8 cellular contexts compared by ENCODE assay signal in the genomic region with DNA sequence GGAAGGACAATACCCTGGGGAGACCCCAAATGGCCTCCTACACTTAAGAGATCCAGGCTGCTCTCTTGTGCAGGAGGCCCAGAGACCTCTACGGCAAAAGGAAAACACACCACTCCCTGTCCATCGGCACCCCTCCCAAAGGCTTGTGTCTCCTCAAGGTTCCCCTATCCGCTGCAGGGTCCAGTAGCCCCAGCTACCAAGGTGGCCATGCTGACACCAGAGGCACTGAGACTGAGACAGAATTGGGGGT. TPM values are rescaled to one million over a fixed set of nuclear protein-coding genes. Genes with fewer than 3 reads are reported as not detected.
DNase-seq lines count a peak whose midpoint lies in the region; ATAC-seq, FAIRE-seq and TF ChIP-seq lines count a peak whose summit lies in the region.

No MANE protein-coding gene starts in this region.

- peaks cover 62% of the 10 kb centered on the region for H3K36me3 ChIP-seq in HAP-1 (replicated peaks)
- H3K36me3 ChIP-seq in endothelial cell of umbilical vein (ENCODE audit: control insufficient read depth in 2 of 2, extremely low read depth in 1 of 2, insufficient read depth in 2 of 2, low read length in 2 of 2) = peaks cover 20 to 28% of the 10 kb centered on the region in 2 experiments
- H3K36me3 ChIP-seq in pancreas = peaks cover 0 to 18% (median 15%) of the 10 kb centered on the region in 3 donors

- H3K9ac ChIP-seq in endothelial cell of umbilical vein (replicated peaks; ENCODE audit: extremely low read depth, insufficient read depth, low read length) = peak overlapping the region; percentile 92

- peak overlapping the region; percentile 64 for H3K4me2 ChIP-seq in endothelial cell of umbilical vein (ENCODE audit: insufficient read depth, low read length)

- DNase-seq in HAP-1 (ENCODE audit: low spot score in 2 of 2) (no peak), endothelial cell of umbilical vein (ENCODE audit: low read depth, low spot score) (no peak), pancreas (no peak), iPS-NIHi7 (ENCODE audit: extremely low spot score) (no peak), GM19240 (ENCODE audit: insufficient read length, low spot score) (no peak), KG1 (lab: John Stamatoyannopoulos, UW) (no peak)

- in situ Hi-C loops in HAP-1 (cut with MboI; ENCODE audit: low sequenced_read_pairs) = no loop called here

- no peak for FAIRE-seq in endothelial cell of umbilical vein (lab: Jason Lieb, UNC)
- no peak for FAIRE-seq in pancreas (lab: Jason Lieb, UNC)

- peak overlapping the region; percentile 83 for H3K27ac ChIP-seq in endothelial cell of umbilical vein (ENCODE audit: insufficient read depth, low read depth, low read length)
- H3K27ac ChIP-seq in pancreas = peak overlapping the region; percentile 83 to 98 (median 94)

- BruUV-seq in endothelial cell of umbilical vein (replicated peaks; lab: Mats Ljungman, UMichigan) = no TSS peak

- no peak overlapping the region for H2AFZ ChIP-seq in endothelial cell of umbilical vein (ENCODE audit: low read depth, low read length)

- 0% methylated on average over 3 of the region's 3 CpGs for WGBS in pancreas, 2 donors

- dilution Hi-C loops in endothelial cell of umbilical vein (cut with MboI; ENCODE audit: extremely low pct_ligation_motif_present, low sequenced_read_pairs) = no loop called here

- CTCF ChIA-PET in endothelial cell of umbilical vein (lab: Charles Lee) = no interaction called here

- no peak for TF ChIP-seq POLR2A in endothelial cell of umbilical vein (IDR thresholded peaks at IDR 0.05; ENCODE audit: low read depth, low read length)

- H3K27me3 ChIP-seq in HAP-1 (ENCODE audit: low read depth) = no peaks in the 10 kb centered on the region
- H3K27me3 ChIP-seq in endothelial cell of umbilical vein (ENCODE audit: control insufficient read depth in 2 of 2, insufficient read depth in 2 of 2, low read length in 2 of 2) = no peaks in the 10 kb centered on the region
- H3K27me3 ChIP-seq in pancreas = no peaks in the 10 kb centered on the region

- H3K4me1 ChIP-seq in HAP-1 = peaks cover 32% of the 10 kb centered on the region
- H3K4me1 ChIP-seq in endothelial cell of umbilical vein (ENCODE audit: control insufficient read depth, extremely low read depth, insufficient read depth, low read length) = peaks cover 48% of the 10 kb centered on the region
- H3K4me1 ChIP-seq in pancreas = peaks cover 40 to 53% (median 44%) of the 10 kb centered on the region in 3 donors

- H3K9me1 ChIP-seq in endothelial cell of umbilical vein (replicated peaks; ENCODE audit: control insufficient read depth, extremely low read depth, insufficient read depth, low read length) = no peaks in the 10 kb centered on the region

- POLR2A ChIA-PET in endothelial cell of umbilical vein (lab: Charles Lee) = interaction anchor here (1.4 to 1.5 kb wide), 2 partner anchors 15 to 24 kb away, joined by 3 read pairs; no protein-coding TSS in a partner anchor

- H3K4me3 ChIP-seq in HAP-1 (peak overlapping the region; percentile 86), endothelial cell of umbilical vein (replicated peaks in 1 of 3; ENCODE audit: insufficient read depth in 1 of 3, low read depth in 1 of 3, low read length in 3 of 3) (peak overlapping the region; percentile 7 to 89 (median 67)), pancreas (peak overlapping the region; percentile 54 to 93 (median 68))

- TF ChIP-seq CTCF in endothelial cell of umbilical vein (IDR thresholded peaks at IDR 0.05; ENCODE audit: extremely low read depth in 1 of 2, insufficient read depth in 1 of 2, low read depth in 1 of 2, low read length in 2 of 2) (no peak), pancreas (IDR thresholded peaks at IDR 0.05) (no peak)

- intact Hi-C loops in endothelial cell of umbilical vein (cut with micrococcal nuclease) (loop anchor here (1.0 to 5.0 kb wide), 2 partner anchors 28 to 32 kb away; partner anchors contain the start of genes DCTN2 and MARS1), pancreas (cut with DNase I) (no loop called here)

- H3K9me3 ChIP-seq in HAP-1 (no peaks in the 10 kb centered on the region), endothelial cell of umbilical vein (replicated peaks; ENCODE audit: control insufficient read depth, insufficient read depth, low read length) (no peaks in the 10 kb centered on the region), pancreas (no peaks in the 10 kb centered on the region)

- ATAC-seq in SK-N-SH treated with all-trans-retinoic acid at 6 μM for 48 hours (no peak), pancreas (no peak), GM21576 (IDR thresholded peaks at IDR 0.05; ENCODE audit: unreplicated experiment) (no peak)

- peaks cover 40% of the 10 kb centered on the region for H3K79me2 ChIP-seq in endothelial cell of umbilical vein (ENCODE audit: control insufficient read depth, insufficient read depth, low read length)

- H4K20me1 ChIP-seq in endothelial cell of umbilical vein (replicated peaks; ENCODE audit: control insufficient read depth, extremely low read depth, insufficient read depth, low read length) = no peaks in the 10 kb centered on the region

TF ChIP-seq in endothelial cell of umbilical vein, 7 proteins besides CTCF, POLR2A, EP300 and RAD21 (continues in another document):
- TF ChIP-seq POLR2AphosphoS5 (IDR thresholded peaks at IDR 0.05; ENCODE audit: insufficient read depth, low read depth, low read length) (no peak), MYC (IDR thresholded peaks at IDR 0.05; ENCODE audit: low read depth, low read length) (no peak), EZH2 (IDR thresholded peaks at IDR 0.05; ENCODE audit: borderline replicate concordance, low read depth, low read length, severe bottlenecking) (no peak), GATA2 (IDR thresholded peaks at IDR 0.05; ENCODE audit: insufficient read depth, insufficient read length, low read depth, low read length) (no peak)

RNA-seq across cellular contexts. Expression of gene DDIT3, which starts 0.6 kb away (rescaled TPM):
- total RNA-seq in endothelial cell of umbilical vein = 9.8 and 13.7 TPM in 2 replicates
- polyA plus RNA-seq in endothelial cell of umbilical vein = 15.4 and 22.0 TPM in 2 replicates
- 28.7 and 29.2 TPM in 2 replicates for polyA plus RNA-seq in endothelial cell of umbilical vein (2011; cell fraction: cytosol; rRNA removed)
- polyA plus RNA-seq in endothelial cell of umbilical vein (2011; cell fraction: nucleus; rRNA removed) = 124 and 158 TPM in 2 replicates
- polyA plus RNA-seq in endothelial cell of umbilical vein (2012) = 16.0 and 23.6 TPM in 2 replicates
- 11.2 and 19.1 TPM in 2 replicates for polyA minus RNA-seq in endothelial cell of umbilical vein
- 23.7 TPM for polyA minus RNA-seq in endothelial cell of umbilical vein (2011; cell fraction: cytosol; rRNA and poly(A)+ RNA removed)
- 28.1 and 41.1 TPM in 2 replicates for polyA minus RNA-seq in endothelial cell of umbilical vein (2011; cell fraction: nucleus; rRNA and poly(A)+ RNA removed)
- total RNA-seq in pancreas = 10 to 100 TPM in 2 of 6 donors, 1 to 10 TPM in 4; 8.5 to 45.9 (median 9.0) TPM
- 10 to 100 TPM; 27.5 to 52.7 TPM for polyA plus RNA-seq in pancreas

RNA-seq across cellular contexts. Expression of gene MBD6, which starts 2.9 kb away (rescaled TPM):
- total RNA-seq in endothelial cell of umbilical vein = 85.6 and 95.2 TPM in 2 replicates
- 8.5 and 10.6 TPM in 2 replicates for polyA plus RNA-seq in endothelial cell of umbilical vein
- 8.5 and 10.6 TPM in 2 replicates for polyA plus RNA-seq in endothelial cell of umbilical vein (2011; cell fraction: cytosol; rRNA removed)
- polyA plus RNA-seq in endothelial cell of umbilical vein (2011; cell fraction: nucleus; rRNA removed) = 52.4 and 65.4 TPM in 2 replicates
- polyA plus RNA-seq in endothelial cell of umbilical vein (2012) = 33.6 and 37.1 TPM in 2 replicates
- 6.7 and 17.1 TPM in 2 replicates for polyA minus RNA-seq in endothelial cell of umbilical vein
- polyA minus RNA-seq in endothelial cell of umbilical vein (2011; cell fraction: cytosol; rRNA and poly(A)+ RNA removed) = 16.9 TPM
- polyA minus RNA-seq in endothelial cell of umbilical vein (2011; cell fraction: nucleus; rRNA and poly(A)+ RNA removed) = 19.2 and 25.4 TPM in 2 replicates
- total RNA-seq in pancreas = 10 to 100 TPM; 37.4 to 66.1 (median 46.1) TPM
- 10 to 100 TPM; 62.9 to 87.1 TPM for polyA plus RNA-seq in pancreas

RNA-seq across cellular contexts. Expression of gene DCTN2, which starts 27.3 kb away (rescaled TPM):
- total RNA-seq in endothelial cell of umbilical vein (157 and 161 TPM in 2 replicates), pancreas (10 to 100 TPM; 54.9 to 66.2 (median 63.5) TPM)
- polyA plus RNA-seq in endothelial cell of umbilical vein (146 and 234 TPM in 2 replicates), pancreas (100 to 1,000 TPM in 1 of 2 donors, 10 to 100 TPM in 1; 73.7 to 117 TPM)
- polyA plus RNA-seq in endothelial cell of umbilical vein (2011; cell fraction: cytosol; rRNA removed) = 153 and 162 TPM in 2 replicates
- 181 and 198 TPM in 2 replicates for polyA plus RNA-seq in endothelial cell of umbilical vein (2011; cell fraction: nucleus; rRNA removed)
- 148 and 160 TPM in 2 replicates for polyA plus RNA-seq in endothelial cell of umbilical vein (2012)
- 158 and 160 TPM in 2 replicates for polyA minus RNA-seq in endothelial cell of umbilical vein
- polyA minus RNA-seq in endothelial cell of umbilical vein (2011; cell fraction: cytosol; rRNA and poly(A)+ RNA removed) = 91.9 TPM
- 62.7 and 86.8 TPM in 2 replicates for polyA minus RNA-seq in endothelial cell of umbilical vein (2011; cell fraction: nucleus; rRNA and poly(A)+ RNA removed)

RNA-seq across cellular contexts. Expression of gene KIF5A, which starts 30.2 kb away (rescaled TPM):
- total RNA-seq in endothelial cell of umbilical vein = 0.12 and 0.35 TPM in 2 replicates
- polyA plus RNA-seq in endothelial cell of umbilical vein = 0.05 and 0.07 TPM in 2 replicates
- 0.05 and 0.06 TPM in 2 replicates for polyA plus RNA-seq in endothelial cell of umbilical vein (2011; cell fraction: cytosol; rRNA removed)
- polyA plus RNA-seq in endothelial cell of umbilical vein (2011; cell fraction: nucleus; rRNA removed) = 0.36 and 0.75 TPM in 2 replicates
- 0.37 and 0.59 TPM in 2 replicates for polyA plus RNA-seq in endothelial cell of umbilical vein (2012)
- polyA minus RNA-seq in endothelial cell of umbilical vein = 0.13 and 0.34 TPM in 2 replicates
- not detected for polyA minus RNA-seq in endothelial cell of umbilical vein (2011; cell fraction: cytosol; rRNA and poly(A)+ RNA removed)
- polyA minus RNA-seq in endothelial cell of umbilical vein (2011; cell fraction: nucleus; rRNA and poly(A)+ RNA removed) = 0.05 and 0.19 TPM in 2 replicates
- under 1 TPM; 0.25 to 0.95 (median 0.47) TPM for total RNA-seq in pancreas
- polyA plus RNA-seq in pancreas = 1 to 10 TPM in 1 of 2 donors, under 1 TPM in 1; 0.76 to 2.9 TPM

RNA-seq across cellular contexts. Expression of gene MARS1, which starts 31.8 kb away (rescaled TPM):
- 212 and 216 TPM in 2 replicates for total RNA-seq in endothelial cell of umbilical vein
- 98.8 and 118 TPM in 2 replicates for polyA plus RNA-seq in endothelial cell of umbilical vein
- 83.6 and 88.5 TPM in 2 replicates for polyA plus RNA-seq in endothelial cell of umbilical vein (2011; cell fraction: cytosol; rRNA removed)
- 558 and 575 TPM in 2 replicates for polyA plus RNA-seq in endothelial cell of umbilical vein (2011; cell fraction: nucleus; rRNA removed)
- 136 and 142 TPM in 2 replicates for polyA plus RNA-seq in endothelial cell of umbilical vein (2012)
- 174 and 202 TPM in 2 replicates for polyA minus RNA-seq in endothelial cell of umbilical vein
- 99.2 TPM for polyA minus RNA-seq in endothelial cell of umbilical vein (2011; cell fraction: cytosol; rRNA and poly(A)+ RNA removed)
- polyA minus RNA-seq in endothelial cell of umbilical vein (2011; cell fraction: nucleus; rRNA and poly(A)+ RNA removed) = 179 and 213 TPM in 2 replicates
- total RNA-seq in pancreas = 100 to 1,000 TPM in 1 of 6 donors, 10 to 100 TPM in 5; 33.4 to 210 (median 80.7) TPM
- 10 to 100 TPM; 87.5 to 90.6 TPM for polyA plus RNA-seq in pancreas
